8 cellular contexts compared by ENCODE assay signal in genomic region chr17:31549121-31549524, GRCh38.
DNase-seq lines count a peak whose midpoint lies in the region; ATAC-seq and TF ChIP-seq lines count a peak whose summit lies in the region.

No MANE protein-coding gene starts in this region.

- peak overlapping the region; percentile 79 for H3K4me3 Mint-ChIP-seq in Caco-2 (ENCODE audit: unreplicated experiment)

- peak; percentile 5 for ATAC-seq in GM19438 (IDR thresholded peaks at IDR 0.05; ENCODE audit: low read depth, unreplicated experiment)
- no peak for ATAC-seq in GM18870 (IDR thresholded peaks at IDR 0.05; ENCODE audit: unreplicated experiment)

- peaks cover 7% of the 10 kb centered on the region for H3K4me1 Mint-ChIP-seq in Caco-2 (ENCODE audit: low read depth, unreplicated experiment)

- peak overlapping the region; percentile 65 for H3K4me3 ChIP-seq in Caco-2 (ENCODE audit: low read depth, low read length)
- peak overlapping the region; percentile 81 to 99 (median 90) for H3K4me3 ChIP-seq in breast epithelium
- peak overlapping the region; percentile 95 for H3K4me3 ChIP-seq in lower leg skin (ENCODE audit: low read depth, poor library complexity, severe bottlenecking)

- WGBS in lower leg skin, 2 donors: 1 to 2% methylated on average over 15 to 18 of the region's 18 CpGs

- POLR2A ChIA-PET in Caco-2 (lab: Charles Lee): no interaction called here

- no TSS peak for BruUV-seq in Caco-2 (replicated peaks; lab: Mats Ljungman, UMichigan)

- H3K27me3 Mint-ChIP-seq in Caco-2 (ENCODE audit: insufficient read depth, unreplicated experiment): no peaks in the 10 kb centered on the region

- no peaks in the 10 kb centered on the region for H3K4me1 ChIP-seq in Caco-2
- no peaks in the 10 kb centered on the region for H3K4me1 ChIP-seq in breast epithelium

- DNase-seq in Caco-2 (no peak), NCI-H1694 (lab: John Stamatoyannopoulos, UW) (peak; percentile 25), breast epithelium (ENCODE audit: low spot score in 2 of 2) (no peak), lower leg skin (ENCODE audit: low spot score in 2 of 2) (no peak), MV-4-11 (lab: John Stamatoyannopoulos, UW) (no peak)

- H3K27ac ChIP-seq in breast epithelium: peak overlapping the region; percentile 89 to 93
- peak overlapping the region; percentile 84 for H3K27ac ChIP-seq in temporal lobe (ENCODE audit: low read depth, low read length)

- peaks cover 21% of the 10 kb centered on the region for H3K36me3 Mint-ChIP-seq in Caco-2 (ENCODE audit: insufficient read depth, unreplicated experiment)

- TF ChIP-seq CTCF in Caco-2 (IDR thresholded peaks at IDR 0.05; ENCODE audit: insufficient read depth in 1 of 2, low read depth in 1 of 2, low read length in 1 of 2, severe bottlenecking in 1 of 2, unreplicated experiment in 1 of 2) (no peak), breast epithelium (IDR thresholded peaks at IDR 0.05) (no peak), lower leg skin (IDR thresholded peaks at IDR 0.05) (no peak)

- intact Hi-C loops in Caco-2 (cut with micrococcal nuclease; ENCODE audit: unreplicated experiment): no loop called here
- intact Hi-C loops in breast epithelium (cut with DNase I; ENCODE audit: low total_unique reads): no loop called here
- intact Hi-C loops in lower leg skin (cut with DNase I; ENCODE audit: low total_unique reads): no loop called here

- H3K9me3 ChIP-seq in Caco-2: no peaks in the 10 kb centered on the region
- no peaks in the 10 kb centered on the region for H3K9me3 ChIP-seq in breast epithelium

- no peaks in the 10 kb centered on the region for H3K36me3 ChIP-seq in Caco-2 (ENCODE audit: control insufficient read depth, insufficient read depth, low read length)
- no peaks in the 10 kb centered on the region for H3K36me3 ChIP-seq in breast epithelium

- H3K27ac Mint-ChIP-seq in Caco-2 (ENCODE audit: unreplicated experiment): peak overlapping the region; percentile 71

- TF ChIP-seq POLR2A in breast epithelium (IDR thresholded peaks at IDR 0.05): no peak
- no peak for TF ChIP-seq POLR2A in lower leg skin (IDR thresholded peaks at IDR 0.05)

- H3K9me3 Mint-ChIP-seq in Caco-2 (ENCODE audit: unreplicated experiment): no peaks in the 10 kb centered on the region

- CTCF ChIA-PET in Caco-2 (lab: Charles Lee): interaction anchor here (0.8 to 1.6 kb wide), 3 partner anchors 10 to 352 kb away, joined by 3 to 10 read pairs (median 7); partner anchors contain the start of gene UTP6

- H3K27me3 ChIP-seq in Caco-2 (replicated peaks; ENCODE audit: control insufficient read depth, insufficient read depth, low read length): no peaks in the 10 kb centered on the region
- H3K27me3 ChIP-seq in breast epithelium: no peaks in the 10 kb centered on the region
